In the genomic region with DNA sequence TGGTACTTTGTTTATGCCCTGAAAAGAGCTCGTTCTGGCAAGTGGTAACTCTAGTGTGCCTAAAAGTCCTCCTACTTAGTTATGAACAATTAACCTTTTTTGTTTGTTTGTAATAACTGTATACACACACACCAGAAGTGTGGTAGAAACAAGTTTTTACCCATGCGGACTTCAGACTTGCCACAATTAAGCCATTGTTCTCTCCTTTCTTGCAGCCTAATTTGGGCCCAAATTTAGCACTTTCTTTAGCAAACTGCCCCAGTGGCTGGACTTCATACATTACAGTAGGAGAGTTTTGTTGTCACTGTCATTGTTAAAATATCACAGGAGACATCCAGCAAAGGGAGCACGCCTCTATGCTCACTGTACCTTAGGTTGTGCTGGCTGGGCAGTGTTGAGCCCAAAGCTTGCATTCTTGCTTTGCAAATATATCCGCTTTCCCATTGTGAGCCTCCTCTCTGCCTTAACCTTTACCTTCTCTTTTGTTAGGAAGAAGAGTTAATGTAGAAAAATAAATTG, we compare ENCODE assay signal across 1 cellular context.
TF ChIP-seq lines count a peak whose summit lies in the region.

No MANE protein-coding gene starts in this region.

TF ChIP-seq in HepG2, 621 proteins besides CTCF, POLR2A, EP300 and RAD21 (continued from another document and continues in another):
- no peak for TF ChIP-seq NFAT5 (CRISPR knock-in tag; IDR thresholded peaks at IDR 0.05)
- TF ChIP-seq ZNF546 (CRISPR knock-in tag; conservative IDR thresholded peaks at IDR 0.05) = no peak
- no peak for TF ChIP-seq ZSCAN21 (CRISPR knock-in tag; IDR thresholded peaks at IDR 0.05; ENCODE audit: borderline replicate concordance)
- no peak for TF ChIP-seq ZBTB4 (CRISPR knock-in tag; IDR thresholded peaks at IDR 0.05; ENCODE audit: borderline replicate concordance)
- peak; percentile 62; the same call in 1 of the 2 replicates for TF ChIP-seq TBX2 (CRISPR knock-in tag; IDR thresholded peaks at IDR 0.05; ENCODE audit: borderline replicate concordance)
- no peak for TF ChIP-seq SIX1 (CRISPR knock-in tag; IDR thresholded peaks at IDR 0.05; ENCODE audit: borderline replicate concordance)
- TF ChIP-seq CBX1 (IDR thresholded peaks at IDR 0.05; ENCODE audit: low read depth) = no peak
- no peak for TF ChIP-seq JUND (CRISPR knock-in tag; IDR thresholded peaks at IDR 0.05)
- no peak for TF ChIP-seq HDAC2 (CRISPR knock-in tag; IDR thresholded peaks at IDR 0.05)
- TF ChIP-seq ZNF883 (CRISPR knock-in tag; IDR thresholded peaks at IDR 0.05; ENCODE audit: not compliant biosample characterization) = no peak
- TF ChIP-seq HMGXB4 (CRISPR knock-in tag; IDR thresholded peaks at IDR 0.05; ENCODE audit: borderline replicate concordance in 1 of 2, low read depth in 1 of 2) = no peak
- no peak for TF ChIP-seq ZBTB20 (CRISPR knock-in tag; IDR thresholded peaks at IDR 0.05; ENCODE audit: borderline replicate concordance, low read depth)
- no peak; the same call in 1 of the 2 replicates for TF ChIP-seq ZMYM4 (CRISPR knock-in tag; IDR thresholded peaks at IDR 0.05)
- TF ChIP-seq ZNF672 (CRISPR knock-in tag; IDR thresholded peaks at IDR 0.05) = no peak
- TF ChIP-seq XBP1 (CRISPR knock-in tag; IDR thresholded peaks at IDR 0.05) = no peak
- TF ChIP-seq ZNF570 (CRISPR knock-in tag; IDR thresholded peaks at IDR 0.05; ENCODE audit: borderline replicate concordance) = no peak
- TF ChIP-seq, protein P1, sequence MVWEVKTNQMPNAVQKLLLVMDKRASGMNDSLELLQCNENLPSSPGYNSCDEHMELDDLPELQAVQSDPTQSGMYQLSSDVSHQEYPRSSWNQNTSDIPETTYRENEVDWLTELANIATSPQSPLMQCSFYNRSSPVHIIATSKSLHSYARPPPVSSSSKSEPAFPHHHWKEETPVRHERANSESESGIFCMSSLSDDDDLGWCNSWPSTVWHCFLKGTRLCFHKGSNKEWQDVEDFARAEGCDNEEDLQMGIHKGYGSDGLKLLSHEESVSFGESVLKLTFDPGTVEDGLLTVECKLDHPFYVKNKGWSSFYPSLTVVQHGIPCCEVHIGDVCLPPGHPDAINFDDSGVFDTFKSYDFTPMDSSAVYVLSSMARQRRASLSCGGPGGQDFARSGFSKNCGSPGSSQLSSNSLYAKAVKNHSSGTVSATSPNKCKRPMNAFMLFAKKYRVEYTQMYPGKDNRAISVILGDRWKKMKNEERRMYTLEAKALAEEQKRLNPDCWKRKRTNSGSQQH (CRISPR knock-in tag; IDR thresholded peaks at IDR 0.05; ENCODE audit: low read depth) = no peak
- TF ChIP-seq ZNF644 (CRISPR knock-in tag; IDR thresholded peaks at IDR 0.05; ENCODE audit: low read depth) = no peak
- peak; percentile 28; the same call in 1 of the 2 replicates for TF ChIP-seq ZNF263 (CRISPR knock-in tag; IDR thresholded peaks at IDR 0.05)
- no peak for TF ChIP-seq ZNF550 (CRISPR knock-in tag; IDR thresholded peaks at IDR 0.05; ENCODE audit: borderline replicate concordance)
- no peak for TF ChIP-seq ZBTB44 (CRISPR knock-in tag; IDR thresholded peaks at IDR 0.05)
- TF ChIP-seq ZNF335 (CRISPR knock-in tag; IDR thresholded peaks at IDR 0.05) = no peak
- no peak for TF ChIP-seq ZNF552 (CRISPR knock-in tag; IDR thresholded peaks at IDR 0.05; ENCODE audit: borderline replicate concordance)
- TF ChIP-seq, protein P2, sequence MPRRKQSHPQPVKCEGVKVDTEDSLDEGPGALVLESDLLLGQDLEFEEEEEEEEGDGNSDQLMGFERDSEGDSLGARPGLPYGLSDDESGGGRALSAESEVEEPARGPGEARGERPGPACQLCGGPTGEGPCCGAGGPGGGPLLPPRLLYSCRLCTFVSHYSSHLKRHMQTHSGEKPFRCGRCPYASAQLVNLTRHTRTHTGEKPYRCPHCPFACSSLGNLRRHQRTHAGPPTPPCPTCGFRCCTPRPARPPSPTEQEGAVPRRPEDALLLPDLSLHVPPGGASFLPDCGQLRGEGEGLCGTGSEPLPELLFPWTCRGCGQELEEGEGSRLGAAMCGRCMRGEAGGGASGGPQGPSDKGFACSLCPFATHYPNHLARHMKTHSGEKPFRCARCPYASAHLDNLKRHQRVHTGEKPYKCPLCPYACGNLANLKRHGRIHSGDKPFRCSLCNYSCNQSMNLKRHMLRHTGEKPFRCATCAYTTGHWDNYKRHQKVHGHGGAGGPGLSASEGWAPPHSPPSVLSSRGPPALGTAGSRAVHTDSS (CRISPR knock-in tag; conservative IDR thresholded peaks at IDR 0.05) = no peak
- no peak for TF ChIP-seq FOSL2 (CRISPR knock-in tag; IDR thresholded peaks at IDR 0.05)
- TF ChIP-seq LCORL (IDR thresholded peaks at IDR 0.05) = no peak
- TF ChIP-seq LCORL (CRISPR knock-in tag; IDR thresholded peaks at IDR 0.05) = 0 out of 2 replicates have a peak, but pooled peaks have one; percentile 49
- no peak for TF ChIP-seq ZNF33A (CRISPR knock-in tag; IDR thresholded peaks at IDR 0.05; ENCODE audit: borderline replicate concordance)
- TF ChIP-seq ZNF30 (CRISPR knock-in tag; IDR thresholded peaks at IDR 0.05) = no peak
- TF ChIP-seq SMAD3 (CRISPR knock-in tag; IDR thresholded peaks at IDR 0.05) = no peak
- TF ChIP-seq ZNF512 (CRISPR knock-in tag; IDR thresholded peaks at IDR 0.05) = no peak
- no peak for TF ChIP-seq ZMAT5 (CRISPR knock-in tag; IDR thresholded peaks at IDR 0.05; ENCODE audit: borderline replicate concordance, low read depth)
- TF ChIP-seq KLF15 (CRISPR knock-in tag; IDR thresholded peaks at IDR 0.05; ENCODE audit: borderline replicate concordance) = no peak
- no peak for TF ChIP-seq ZNF362 (CRISPR knock-in tag; IDR thresholded peaks at IDR 0.05; ENCODE audit: borderline replicate concordance)
- TF ChIP-seq TOE1 (CRISPR knock-in tag; IDR thresholded peaks at IDR 0.05) = no peak
- no peak for TF ChIP-seq PAF1 (CRISPR knock-in tag; IDR thresholded peaks at IDR 0.05)
- no peak for TF ChIP-seq SP140L (CRISPR knock-in tag; IDR thresholded peaks at IDR 0.05; ENCODE audit: borderline replicate concordance)
- TF ChIP-seq ZNF616 (CRISPR knock-in tag; IDR thresholded peaks at IDR 0.05; ENCODE audit: low read depth) = no peak
- no peak for TF ChIP-seq ZNF136 (CRISPR knock-in tag; IDR thresholded peaks at IDR 0.05; ENCODE audit: low read depth)
